ENCODE assay signal across 34 cellular contexts in the genomic region with DNA sequence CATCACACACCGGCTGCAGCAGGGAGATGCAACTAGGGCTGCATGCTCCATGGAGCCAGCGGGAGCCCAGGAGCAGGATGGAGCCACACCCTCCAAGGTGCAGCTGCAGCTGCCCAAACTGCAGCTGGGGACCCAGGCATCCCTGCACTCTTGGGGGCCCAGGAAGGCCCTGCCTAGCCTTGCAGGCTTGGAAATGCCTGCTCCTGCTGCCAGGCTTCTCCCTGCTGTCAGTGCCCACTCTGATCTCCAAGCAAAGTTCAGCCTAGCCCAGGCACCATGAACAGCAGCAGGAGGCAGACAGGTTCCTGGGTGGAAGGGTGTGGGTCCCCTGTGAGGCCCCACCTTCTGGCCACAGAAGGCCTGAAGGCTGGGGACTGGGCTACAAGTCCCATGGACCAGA.
"Had no signal": no experiment of that assay in that cellular context is flagged by ENCODE, and none has a peak within 500 bp of the region (broad histone marks: within the 10 kb centered on the region; RNA-seq: fewer than 3 reads in every experiment).

No MANE protein-coding gene starts in this region.

- H3K36me3 ChIP-seq: MG63 had no signal

- H3K4me3 ChIP-seq: MG63 had no signal

- H3K27me3 ChIP-seq: MG63 had no signal

- H3K9me3 ChIP-seq: MG63 had no signal

- H3K27ac ChIP-seq: KMS-11 had no signal

- DNase-seq: Karpas-422, Kasumi-1, KG1, MG63, MM.1S, MV-4-11, NCI-H1048, NCI-H1092, NCI-H1092 treated with DMSO at 0.1 percent for 48 hours, NCI-H1105, NCI-H1105 treated with DMSO at 0.1 percent for 48 hours, NCI-H1417, NCI-H1417 treated with DMSO at 0.1 percent for 48 hours, NCI-H1436, NCI-H1436 treated with DMSO at 0.1 percent for 48 hours, NCI-H146, NCI-H1694, NCI-H1694 treated with DMSO at 0.1 percent for 48 hours, NCI-H187, NCI-H187 treated with DMSO at 0.1 percent for 48 hours, NCI-H1930, NCI-H2029, NCI-H2029 treated with DMSO at 0.1 percent for 48 hours, NCI-H2081, NCI-H2081 treated with DMSO at 0.1 percent for 48 hours, NCI-H2107, NCI-H2171, NCI-H2171 treated with DMSO at 0.1 percent for 48 hours, NCI-H2227 treated with DMSO at 0.1 percent for 48 hours, NCI-H226, NCI-H345, NCI-H446, NCI-H446 treated with DMSO at 0.1 percent for 48 hours had no signal
